ENCODE assay signal across 12 cellular contexts in the genomic region with DNA sequence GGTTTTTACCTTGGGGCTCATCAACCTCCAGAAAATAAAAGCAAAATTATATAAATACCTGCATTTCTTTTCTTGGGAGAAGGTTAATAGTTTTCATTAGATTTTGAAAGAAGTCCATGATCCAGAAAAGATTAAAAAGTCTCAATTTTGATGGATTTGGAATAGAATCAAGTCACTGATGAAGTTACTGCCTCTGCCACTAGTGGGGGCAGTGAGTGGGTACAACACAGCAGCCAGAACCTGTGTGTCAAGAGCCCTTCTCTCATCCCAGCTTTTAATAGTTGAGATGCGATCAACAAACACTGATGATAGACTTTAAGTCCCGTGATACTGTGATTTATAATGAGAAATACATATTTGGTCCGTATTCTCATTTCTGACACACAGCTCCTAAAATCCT.
DNase-seq lines count a peak whose midpoint lies in the region; ATAC-seq, FAIRE-seq and TF ChIP-seq lines count a peak whose summit lies in the region.
"Had no signal": no experiment of that assay in that cellular context is flagged by ENCODE, and none has a peak within 500 bp of the region (broad histone marks: within the 10 kb centered on the region; RNA-seq: fewer than 3 reads in every experiment).

No MANE protein-coding gene starts in this region.

- no peak overlapping the region for H3K4me3 ChIP-seq in DOHH2 (ENCODE audit: low read length)
- no peak overlapping the region for H3K4me3 ChIP-seq in NB4 (ENCODE audit: low read depth, low read length)
- no peak overlapping the region for H3K4me3 ChIP-seq in endothelial cell of umbilical vein (replicated peaks in 1 of 3; ENCODE audit: insufficient read depth in 1 of 3, low read depth in 1 of 3, low read length in 3 of 3)
- H3K4me3 ChIP-seq: thoracic aorta had no signal

- no peak for ATAC-seq in HG03025 (IDR thresholded peaks at IDR 0.05; ENCODE audit: low FRiP score, unreplicated experiment)

- no peak overlapping the region for H3K27ac Mint-ChIP-seq in activated T-helper 1 cell treated with anti-CD3 and anti-CD28 coated beads, Interleukin-12 subunit alpha, Interleukin-12 subunit beta, Interleukin-2, Interleukin-4 antibody, amounts not matched to agents 30 ng/mL and 10 ng/mL and 1 ng/mL, durations not matched to agents 14 hours and 24 hours and 36 hours
- H3K27ac Mint-ChIP-seq: CD8-positive, alpha-beta memory T cell had no signal

- TSS peak; percentile 58 for BruUV-seq in endothelial cell of umbilical vein (replicated peaks; lab: Mats Ljungman, UMichigan)

- H3K4me1 Mint-ChIP-seq in activated T-helper 1 cell treated with anti-CD3 and anti-CD28 coated beads, Interleukin-12 subunit alpha, Interleukin-12 subunit beta, Interleukin-2, Interleukin-4 antibody, amounts not matched to agents 30 ng/mL and 10 ng/mL and 1 ng/mL, durations not matched to agents 14 hours and 24 hours and 36 hours (ENCODE audit: low read depth), result no peaks in the 10 kb centered on the region

- H3K27me3 Mint-ChIP-seq in activated T-helper 1 cell treated with anti-CD3 and anti-CD28 coated beads, Interleukin-12 subunit alpha, Interleukin-12 subunit beta, Interleukin-2, Interleukin-4 antibody, amounts not matched to agents 30 ng/mL and 10 ng/mL and 1 ng/mL, durations not matched to agents 14 hours and 24 hours and 36 hours (ENCODE audit: insufficient read depth), result no peaks in the 10 kb centered on the region

- peak; percentile 7 for DNase-seq in NB4 (ENCODE audit: low read depth)
- peak; percentile 41 for DNase-seq in endothelial cell of umbilical vein (ENCODE audit: low read depth, low spot score)
- DNase-seq in activated T-helper 1 cell treated with anti-CD3 and anti-CD28 coated beads, Interleukin-12 subunit alpha, Interleukin-12 subunit beta, Interleukin-2, Interleukin-4 antibody, amounts not matched to agents 30 ng/mL and 10 ng/mL and 1 ng/mL, durations not matched to agents 14 hours and 24 hours and 36 hours (ENCODE audit: low spot score), result no peak
- no peak for DNase-seq in stimulated activated naive CD4-positive, alpha-beta T cell (lab: John Stamatoyannopoulos, UW)
- DNase-seq in NCI-H526 (lab: John Stamatoyannopoulos, UW), result no peak
- DNase-seq: activated gamma-delta T cell; CD8-positive, alpha-beta memory T cell; posterior cingulate gyrus had no signal

- H3K9ac ChIP-seq in endothelial cell of umbilical vein (replicated peaks; ENCODE audit: extremely low read depth, insufficient read depth, low read length), result peak overlapping the region; percentile 19

- no peak for FAIRE-seq in endothelial cell of umbilical vein (lab: Jason Lieb, UNC)

- no peaks in the 10 kb centered on the region for H3K9me2 ChIP-seq in DOHH2 (replicated peaks; ENCODE audit: control insufficient read depth, low read length)

- intact Hi-C loops in endothelial cell of umbilical vein (cut with micrococcal nuclease), result loop anchor here (1.0 to 5.0 kb wide), 4 partner anchors 54 to 295 kb away; no protein-coding TSS in a partner anchor
- intact Hi-C loops in activated T-helper 1 cell treated with anti-CD3 and anti-CD28 coated beads, Interleukin-12 subunit alpha, Interleukin-12 subunit beta, Interleukin-2, Interleukin-4 antibody, amounts not matched to agents 30 ng/mL and 10 ng/mL and 1 ng/mL, durations not matched to agents 14 hours and 24 hours and 36 hours (cut with micrococcal nuclease), result no loop called here

- no peaks in the 10 kb centered on the region for H3K4me1 ChIP-seq in DOHH2 (ENCODE audit: control insufficient read depth, low read length)
- H3K4me1 ChIP-seq in endothelial cell of umbilical vein (ENCODE audit: control insufficient read depth, extremely low read depth, insufficient read depth, low read length), result peaks cover 44% of the 10 kb centered on the region

- H4K20me1 ChIP-seq in DOHH2 (ENCODE audit: control insufficient read depth, insufficient read depth, low read depth, low read length), result no peaks in the 10 kb centered on the region
- no peaks in the 10 kb centered on the region for H4K20me1 ChIP-seq in endothelial cell of umbilical vein (replicated peaks; ENCODE audit: control insufficient read depth, extremely low read depth, insufficient read depth, low read length)

- no peaks in the 10 kb centered on the region for H3K27me3 ChIP-seq in DOHH2 (ENCODE audit: control insufficient read depth, low read length)
- no peaks in the 10 kb centered on the region for H3K27me3 ChIP-seq in endothelial cell of umbilical vein (ENCODE audit: control insufficient read depth in 2 of 2, insufficient read depth in 2 of 2, low read length in 2 of 2)

- CTCF ChIA-PET in endothelial cell of umbilical vein (lab: Charles Lee), result interaction anchor here (0.6 to 1.5 kb wide), 8 partner anchors 12 to 200 kb away, joined by 3 to 7 read pairs (median 3); no protein-coding TSS in a partner anchor

- H2AFZ ChIP-seq in endothelial cell of umbilical vein (ENCODE audit: low read depth, low read length), result peak overlapping the region; percentile 26

- TF ChIP-seq CTCF in 22Rv1 (IDR thresholded peaks at IDR 0.05), result peak; percentile 67
- TF ChIP-seq CTCF in DOHH2 (IDR thresholded peaks at IDR 0.05; ENCODE audit: low read depth, low read length, poor library complexity, severe bottlenecking), result peak; percentile 24
- TF ChIP-seq CTCF in NB4 (IDR thresholded peaks at IDR 0.05; ENCODE audit: low read depth, low read length), result peak; percentile 27
- peak; percentile 51 to 59 for TF ChIP-seq CTCF in endothelial cell of umbilical vein (IDR thresholded peaks at IDR 0.05; ENCODE audit: extremely low read depth in 1 of 2, insufficient read depth in 1 of 2, low read depth in 1 of 2, low read length in 2 of 2)

- no peaks in the 10 kb centered on the region for H3K79me2 ChIP-seq in DOHH2 (ENCODE audit: control insufficient read depth, low read length)
- no peaks in the 10 kb centered on the region for H3K79me2 ChIP-seq in endothelial cell of umbilical vein (ENCODE audit: control insufficient read depth, insufficient read depth, low read length)

- H3K4me2 ChIP-seq in DOHH2 (ENCODE audit: low read length) (no peak overlapping the region), endothelial cell of umbilical vein (ENCODE audit: insufficient read depth, low read length) (peak overlapping the region; percentile 58)

- POLR2A ChIA-PET in endothelial cell of umbilical vein (lab: Charles Lee), result no interaction called here

- H3K4me3 Mint-ChIP-seq in activated T-helper 1 cell treated with anti-CD3 and anti-CD28 coated beads, Interleukin-12 subunit alpha, Interleukin-12 subunit beta, Interleukin-2, Interleukin-4 antibody, amounts not matched to agents 30 ng/mL and 10 ng/mL and 1 ng/mL, durations not matched to agents 14 hours and 24 hours and 36 hours, result no peak overlapping the region
- H3K4me3 Mint-ChIP-seq: CD8-positive, alpha-beta memory T cell had no signal

- TF ChIP-seq POLR2A in NB4 (IDR thresholded peaks at IDR 0.05; ENCODE audit: extremely low read depth, insufficient read length), result no peak
- no peak for TF ChIP-seq POLR2A in endothelial cell of umbilical vein (IDR thresholded peaks at IDR 0.05; ENCODE audit: low read depth, low read length)

- H3K36me3 ChIP-seq in DOHH2 (ENCODE audit: control insufficient read depth, low read length) (no peaks in the 10 kb centered on the region), endothelial cell of umbilical vein (ENCODE audit: control insufficient read depth in 2 of 2, extremely low read depth in 1 of 2, insufficient read depth in 2 of 2, low read length in 2 of 2) (no peaks in the 10 kb centered on the region)
- H3K36me3 ChIP-seq: thoracic aorta had no signal

- H3K27ac ChIP-seq in 22Rv1, result no peak overlapping the region
- no peak overlapping the region for H3K27ac ChIP-seq in DOHH2 (ENCODE audit: low read depth, low read length)
- H3K27ac ChIP-seq in endothelial cell of umbilical vein (ENCODE audit: insufficient read depth, low read depth, low read length), result no peak overlapping the region
- H3K27ac ChIP-seq: thoracic aorta had no signal

- H3K9me3 Mint-ChIP-seq in activated T-helper 1 cell treated with anti-CD3 and anti-CD28 coated beads, Interleukin-12 subunit alpha, Interleukin-12 subunit beta, Interleukin-2, Interleukin-4 antibody, amounts not matched to agents 30 ng/mL and 10 ng/mL and 1 ng/mL, durations not matched to agents 14 hours and 24 hours and 36 hours, result no peaks in the 10 kb centered on the region
- H3K9me3 Mint-ChIP-seq: CD8-positive, alpha-beta memory T cell had no signal

- H3K9me1 ChIP-seq in endothelial cell of umbilical vein (replicated peaks; ENCODE audit: control insufficient read depth, extremely low read depth, insufficient read depth, low read length), result peaks cover 2% of the 10 kb centered on the region

- dilution Hi-C loops in endothelial cell of umbilical vein (cut with MboI; ENCODE audit: extremely low pct_ligation_motif_present, low sequenced_read_pairs), result no loop called here

- no peaks in the 10 kb centered on the region for H3F3A ChIP-seq in DOHH2 (ENCODE audit: control insufficient read depth, insufficient read depth)

- no peaks in the 10 kb centered on the region for H3K36me3 Mint-ChIP-seq in activated T-helper 1 cell treated with anti-CD3 and anti-CD28 coated beads, Interleukin-12 subunit alpha, Interleukin-12 subunit beta, Interleukin-2, Interleukin-4 antibody, amounts not matched to agents 30 ng/mL and 10 ng/mL and 1 ng/mL, durations not matched to agents 14 hours and 24 hours and 36 hours (ENCODE audit: low read depth)
- H3K36me3 Mint-ChIP-seq: CD8-positive, alpha-beta memory T cell had no signal

- H3K9me3 ChIP-seq in DOHH2 (ENCODE audit: control insufficient read depth, insufficient read depth, low read length) (no peaks in the 10 kb centered on the region), endothelial cell of umbilical vein (replicated peaks; ENCODE audit: control insufficient read depth, insufficient read depth, low read length) (no peaks in the 10 kb centered on the region)
- H3K9me3 ChIP-seq: thoracic aorta had no signal

TF ChIP-seq in endothelial cell of umbilical vein, 7 proteins besides CTCF, POLR2A, EP300 and RAD21:
- TF ChIP-seq GATA2 (IDR thresholded peaks at IDR 0.05; ENCODE audit: insufficient read depth, insufficient read length, low read depth, low read length) (peak; percentile 21), POLR2AphosphoS5 (IDR thresholded peaks at IDR 0.05; ENCODE audit: insufficient read depth, low read depth, low read length) (no peak)

Comparison
In these comparisons a context has a peak if more than half of its experiments do, and no peak if none do; other contexts are left out.
1. DNase-seq: peak in NB4 (single experiment) and endothelial cell of umbilical vein (single experiment); none in activated T-helper 1 cell treated with anti-CD3 and anti-CD28 coated beads, Interleukin-12 subunit alpha, Interleukin-12 subunit beta, Interleukin-2, Interleukin-4 antibody, amounts not matched to agents 30 ng/mL and 10 ng/mL and 1 ng/mL, durations not matched to agents 14 hours and 24 hours and 36 hours (single experiment), stimulated activated naive CD4-positive, alpha-beta T cell (0 of 6) and NCI-H526 (0 of 2).
2. Peak in every context shown above with its lines, with median percentiles within 50 percentile points of each other: CTCF ChIP-seq.